Comparison of ENCODE assay signal across 1 cellular context in the genomic region with DNA sequence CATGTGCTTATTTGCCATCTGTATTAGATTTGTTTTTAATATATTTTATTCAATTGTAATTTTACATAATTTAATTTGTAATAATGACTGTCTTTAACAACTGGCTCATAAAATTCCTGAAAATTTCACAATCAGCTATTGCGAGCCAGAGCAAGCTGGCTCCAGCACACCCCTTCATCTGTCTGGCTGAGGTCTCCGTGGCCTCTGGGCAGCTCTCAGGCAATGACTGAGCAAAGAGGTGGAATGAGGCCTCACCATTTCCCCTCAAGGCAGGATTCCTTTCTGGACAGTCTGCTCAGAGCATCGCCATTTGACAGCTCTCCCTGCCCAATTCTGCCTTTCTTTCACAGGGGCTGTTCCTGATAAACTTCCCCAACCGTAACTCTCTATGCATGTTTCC.
A peak's percentile ranks its signal among the peaks of the same experiment; 100 is the strongest.
TF ChIP-seq lines count a peak whose summit lies in the region.

No MANE protein-coding gene starts in this region.

TF ChIP-seq in HepG2, 621 proteins besides CTCF, POLR2A, EP300 and RAD21:
- no peak for TF ChIP-seq REPIN1 (CRISPR knock-in tag; IDR thresholded peaks at IDR 0.05; ENCODE audit: borderline replicate concordance, low read depth)
- TF ChIP-seq GLI4 (CRISPR knock-in tag; IDR thresholded peaks at IDR 0.05; ENCODE audit: borderline replicate concordance): no peak
- TF ChIP-seq PBX3 (CRISPR knock-in tag; IDR thresholded peaks at IDR 0.05; ENCODE audit: borderline replicate concordance): no peak
- TF ChIP-seq, protein P1, sequence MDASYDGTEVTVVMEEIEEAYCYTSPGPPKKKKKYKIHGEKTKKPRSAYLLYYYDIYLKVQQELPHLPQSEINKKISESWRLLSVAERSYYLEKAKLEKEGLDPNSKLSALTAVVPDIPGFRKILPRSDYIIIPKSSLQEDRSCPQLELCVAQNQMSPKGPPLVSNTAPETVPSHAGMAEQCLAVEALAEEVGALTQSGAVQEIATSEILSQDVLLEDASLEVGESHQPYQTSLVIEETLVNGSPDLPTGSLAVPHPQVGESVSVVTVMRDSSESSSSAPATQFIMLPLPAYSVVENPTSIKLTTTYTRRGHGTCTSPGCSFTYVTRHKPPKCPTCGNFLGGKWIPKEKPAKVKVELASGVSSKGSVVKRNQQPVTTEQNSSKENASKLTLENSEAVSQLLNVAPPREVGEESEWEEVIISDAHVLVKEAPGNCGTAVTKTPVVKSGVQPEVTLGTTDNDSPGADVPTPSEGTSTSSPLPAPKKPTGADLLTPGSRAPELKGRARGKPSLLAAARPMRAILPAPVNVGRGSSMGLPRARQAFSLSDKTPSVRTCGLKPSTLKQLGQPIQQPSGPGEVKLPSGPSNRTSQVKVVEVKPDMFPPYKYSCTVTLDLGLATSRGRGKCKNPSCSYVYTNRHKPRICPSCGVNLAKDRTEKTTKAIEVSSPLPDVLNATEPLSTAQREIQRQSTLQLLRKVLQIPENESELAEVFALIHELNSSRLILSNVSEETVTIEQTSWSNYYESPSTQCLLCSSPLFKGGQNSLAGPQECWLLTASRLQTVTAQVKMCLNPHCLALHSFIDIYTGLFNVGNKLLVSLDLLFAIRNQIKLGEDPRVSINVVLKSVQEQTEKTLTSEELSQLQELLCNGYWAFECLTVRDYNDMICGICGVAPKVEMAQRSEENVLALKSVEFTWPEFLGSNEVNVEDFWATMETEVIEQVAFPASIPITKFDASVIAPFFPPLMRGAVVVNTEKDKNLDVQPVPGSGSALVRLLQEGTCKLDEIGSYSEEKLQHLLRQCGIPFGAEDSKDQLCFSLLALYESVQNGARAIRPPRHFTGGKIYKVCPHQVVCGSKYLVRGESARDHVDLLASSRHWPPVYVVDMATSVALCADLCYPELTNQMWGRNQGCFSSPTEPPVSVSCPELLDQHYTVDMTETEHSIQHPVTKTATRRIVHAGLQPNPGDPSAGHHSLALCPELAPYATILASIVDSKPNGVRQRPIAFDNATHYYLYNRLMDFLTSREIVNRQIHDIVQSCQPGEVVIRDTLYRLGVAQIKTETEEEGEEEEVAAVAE (CRISPR knock-in tag; IDR thresholded peaks at IDR 0.05; ENCODE audit: borderline replicate concordance): no peak
- TF ChIP-seq CEBPB (IDR thresholded peaks at IDR 0.05; ENCODE audit: borderline replicate concordance, low read depth, low read length): peak; percentile 73
- TF ChIP-seq, protein P2, sequence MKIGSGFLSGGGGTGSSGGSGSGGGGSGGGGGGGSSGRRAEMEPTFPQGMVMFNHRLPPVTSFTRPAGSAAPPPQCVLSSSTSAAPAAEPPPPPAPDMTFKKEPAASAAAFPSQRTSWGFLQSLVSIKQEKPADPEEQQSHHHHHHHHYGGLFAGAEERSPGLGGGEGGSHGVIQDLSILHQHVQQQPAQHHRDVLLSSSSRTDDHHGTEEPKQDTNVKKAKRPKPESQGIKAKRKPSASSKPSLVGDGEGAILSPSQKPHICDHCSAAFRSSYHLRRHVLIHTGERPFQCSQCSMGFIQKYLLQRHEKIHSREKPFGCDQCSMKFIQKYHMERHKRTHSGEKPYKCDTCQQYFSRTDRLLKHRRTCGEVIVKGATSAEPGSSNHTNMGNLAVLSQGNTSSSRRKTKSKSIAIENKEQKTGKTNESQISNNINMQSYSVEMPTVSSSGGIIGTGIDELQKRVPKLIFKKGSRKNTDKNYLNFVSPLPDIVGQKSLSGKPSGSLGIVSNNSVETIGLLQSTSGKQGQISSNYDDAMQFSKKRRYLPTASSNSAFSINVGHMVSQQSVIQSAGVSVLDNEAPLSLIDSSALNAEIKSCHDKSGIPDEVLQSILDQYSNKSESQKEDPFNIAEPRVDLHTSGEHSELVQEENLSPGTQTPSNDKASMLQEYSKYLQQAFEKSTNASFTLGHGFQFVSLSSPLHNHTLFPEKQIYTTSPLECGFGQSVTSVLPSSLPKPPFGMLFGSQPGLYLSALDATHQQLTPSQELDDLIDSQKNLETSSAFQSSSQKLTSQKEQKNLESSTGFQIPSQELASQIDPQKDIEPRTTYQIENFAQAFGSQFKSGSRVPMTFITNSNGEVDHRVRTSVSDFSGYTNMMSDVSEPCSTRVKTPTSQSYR (CRISPR knock-in tag; IDR thresholded peaks at IDR 0.05; ENCODE audit: borderline replicate concordance): no peak
- TF ChIP-seq ZNF383 (CRISPR knock-in tag; IDR thresholded peaks at IDR 0.05; ENCODE audit: borderline replicate concordance): no peak
- TF ChIP-seq KLF13 (CRISPR knock-in tag; IDR thresholded peaks at IDR 0.05): no peak
- TF ChIP-seq, protein P3, sequence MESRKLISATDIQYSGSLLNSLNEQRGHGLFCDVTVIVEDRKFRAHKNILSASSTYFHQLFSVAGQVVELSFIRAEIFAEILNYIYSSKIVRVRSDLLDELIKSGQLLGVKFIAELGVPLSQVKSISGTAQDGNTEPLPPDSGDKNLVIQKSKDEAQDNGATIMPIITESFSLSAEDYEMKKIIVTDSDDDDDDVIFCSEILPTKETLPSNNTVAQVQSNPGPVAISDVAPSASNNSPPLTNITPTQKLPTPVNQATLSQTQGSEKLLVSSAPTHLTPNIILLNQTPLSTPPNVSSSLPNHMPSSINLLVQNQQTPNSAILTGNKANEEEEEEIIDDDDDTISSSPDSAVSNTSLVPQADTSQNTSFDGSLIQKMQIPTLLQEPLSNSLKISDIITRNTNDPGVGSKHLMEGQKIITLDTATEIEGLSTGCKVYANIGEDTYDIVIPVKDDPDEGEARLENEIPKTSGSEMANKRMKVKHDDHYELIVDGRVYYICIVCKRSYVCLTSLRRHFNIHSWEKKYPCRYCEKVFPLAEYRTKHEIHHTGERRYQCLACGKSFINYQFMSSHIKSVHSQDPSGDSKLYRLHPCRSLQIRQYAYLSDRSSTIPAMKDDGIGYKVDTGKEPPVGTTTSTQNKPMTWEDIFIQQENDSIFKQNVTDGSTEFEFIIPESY (CRISPR knock-in tag; IDR thresholded peaks at IDR 0.05): no peak
- no peak for TF ChIP-seq ARNTL (CRISPR knock-in tag; IDR thresholded peaks at IDR 0.05)
- TF ChIP-seq NFKB2 (CRISPR knock-in tag; IDR thresholded peaks at IDR 0.05; ENCODE audit: borderline replicate concordance): no peak
- TF ChIP-seq CREB1 (IDR thresholded peaks at IDR 0.05): no peak
- TF ChIP-seq CREB1 (CRISPR knock-in tag; IDR thresholded peaks at IDR 0.05): 0 out of 2 replicates have a peak, but pooled peaks have one; percentile 9
- no peak for TF ChIP-seq ZNF546 (CRISPR knock-in tag; conservative IDR thresholded peaks at IDR 0.05)
- TF ChIP-seq ZNF34 (CRISPR knock-in tag; IDR thresholded peaks at IDR 0.05; ENCODE audit: borderline replicate concordance): no peak
- no peak for TF ChIP-seq ZBTB44 (CRISPR knock-in tag; IDR thresholded peaks at IDR 0.05)
